ENCODE assay signal across 8 cellular contexts in genomic region chr13:111177803-111178389, GRCh38.
A peak's percentile ranks its signal among the peaks of the same experiment; 100 is the strongest.
DNase-seq lines count a peak whose midpoint lies in the region; ATAC-seq and TF ChIP-seq lines count a peak whose summit lies in the region.

No MANE protein-coding gene starts in this region.

- H3K4me3 ChIP-seq in CD8-positive, alpha-beta T cell (ENCODE audit: low read depth, low read length) = peak overlapping the region; percentile 17
- no peak overlapping the region for H3K4me3 ChIP-seq in gastroesophageal sphincter
- H3K4me3 ChIP-seq in psoas muscle = peak overlapping the region; percentile 3

- no peak for TF ChIP-seq POLR2A in gastroesophageal sphincter (IDR thresholded peaks at IDR 0.05)

- no peak for ATAC-seq in CD8-positive, alpha-beta T cell
- ATAC-seq in activated naive CD4-positive, alpha-beta T cell treated with anti-CD3 and anti-CD28 coated beads, Interleukin-2, amount 50 U/mL, for 72 hours = no peak
- ATAC-seq in gastroesophageal sphincter (no peak), psoas muscle (peak in 1 of 4 donors; percentile 20), GM21381 (IDR thresholded peaks at IDR 0.05; ENCODE audit: unreplicated experiment) (no peak), GM21367 (IDR thresholded peaks at IDR 0.05; ENCODE audit: unreplicated experiment) (no peak)

- no peaks in the 10 kb centered on the region for H3K9me3 Mint-ChIP-seq in CD8-positive, alpha-beta T cell
- peaks cover 4 to 16% of the 10 kb centered on the region in 2 donors for H3K9me3 Mint-ChIP-seq in activated naive CD4-positive, alpha-beta T cell treated with anti-CD3 and anti-CD28 coated beads, Interleukin-2, amount 50 U/mL, for 72 hours

- POLR2A ChIA-PET in CD8-positive, alpha-beta T cell (lab: Charles Lee) = interaction anchor here (1.3 to 1.6 kb wide), 3 partner anchors 9 to 12 kb away, joined by 3 to 8 read pairs (median 5); no protein-coding TSS in a partner anchor

- peak overlapping the region; percentile 73 for H3K4me3 Mint-ChIP-seq in CD8-positive, alpha-beta T cell

- H3K4me1 Mint-ChIP-seq in CD8-positive, alpha-beta T cell (ENCODE audit: low read depth) = peaks cover 85% of the 10 kb centered on the region

- intact Hi-C loops in CD8-positive, alpha-beta T cell (cut with DNase I, micrococcal nuclease) = no loop called here
- intact Hi-C loops in psoas muscle (cut with DNase I) = loop anchor here in 1 of 2 donors (5.0 kb wide), 1 partner anchor 39 kb away; no protein-coding TSS in a partner anchor

- no peak for TF ChIP-seq CTCF in CD8-positive, alpha-beta T cell (IDR thresholded peaks at IDR 0.05)
- TF ChIP-seq CTCF in gastroesophageal sphincter (IDR thresholded peaks at IDR 0.05) (no peak), psoas muscle (IDR thresholded peaks at IDR 0.05) (no peak)

- peaks cover 56% of the 10 kb centered on the region for H3K36me3 Mint-ChIP-seq in CD8-positive, alpha-beta T cell
- peaks cover 5 to 85% of the 10 kb centered on the region in 2 donors for H3K36me3 Mint-ChIP-seq in activated naive CD4-positive, alpha-beta T cell treated with anti-CD3 and anti-CD28 coated beads, Interleukin-2, amount 50 U/mL, for 72 hours

- H3K27me3 ChIP-seq in CD8-positive, alpha-beta T cell (ENCODE audit: insufficient read depth, low read length) = no peaks in the 10 kb centered on the region
- no peaks in the 10 kb centered on the region for H3K27me3 ChIP-seq in gastroesophageal sphincter
- no peaks in the 10 kb centered on the region for H3K27me3 ChIP-seq in psoas muscle (ENCODE audit: insufficient read depth in 3 of 3, low read length in 2 of 3)

- no peak for TF ChIP-seq EP300 in gastroesophageal sphincter (IDR thresholded peaks at IDR 0.05)

- H3K4me1 ChIP-seq in CD8-positive, alpha-beta T cell (ENCODE audit: insufficient read depth, low read length) = peaks cover 70% of the 10 kb centered on the region
- H3K4me1 ChIP-seq in gastroesophageal sphincter (peaks cover 0 to 63% (median 9%) of the 10 kb centered on the region in 3 donors), psoas muscle (peaks cover 86% of the 10 kb centered on the region)

- DNase-seq in CD8-positive, alpha-beta T cell = no peak
- no peak for DNase-seq in activated naive CD4-positive, alpha-beta T cell treated with anti-CD3 and anti-CD28 coated beads, Interleukin-2, amount 50 U/mL, for 72 hours (ENCODE audit: low spot score in 2 of 2)
- no peak for DNase-seq in psoas muscle
- no peak for DNase-seq in cerebellar nuclear complex (lab: John Stamatoyannopoulos, UW)
- no peak for DNase-seq in hippocampal formation (lab: John Stamatoyannopoulos, UW)

- WGBS in gastroesophageal sphincter (ENCODE audit: low coverage in 1 of 2), 2 donors = 78 to 80% methylated on average over 5 to 6 of the region's 6 CpGs
- WGBS in psoas muscle, 3 donors = 54 to 67% (median 61%) methylated on average over 6 of the region's 6 CpGs

- no peaks in the 10 kb centered on the region for H3K36me3 ChIP-seq in CD8-positive, alpha-beta T cell (ENCODE audit: insufficient read depth, low read length)
- H3K36me3 ChIP-seq in gastroesophageal sphincter = peaks cover 0 to 19% of the 10 kb centered on the region in 2 donors
- H3K36me3 ChIP-seq in psoas muscle (ENCODE audit: insufficient read depth in 1 of 2, low read depth in 1 of 2) = no peaks in the 10 kb centered on the region

- H3K27ac Mint-ChIP-seq in CD8-positive, alpha-beta T cell = peak overlapping the region; percentile 98
- H3K27ac Mint-ChIP-seq in activated naive CD4-positive, alpha-beta T cell treated with anti-CD3 and anti-CD28 coated beads, Interleukin-2, amount 50 U/mL, for 72 hours = peak overlapping the region; percentile 85

- CTCF ChIA-PET in CD8-positive, alpha-beta T cell (lab: Charles Lee) = interaction anchor here (0.5 kb wide), 1 partner anchor 110 kb away, joined by 3 read pairs; no protein-coding TSS in a partner anchor

- no peaks in the 10 kb centered on the region for H3K27me3 Mint-ChIP-seq in CD8-positive, alpha-beta T cell (ENCODE audit: low read depth)

- no peaks in the 10 kb centered on the region for H3K9me3 ChIP-seq in CD8-positive, alpha-beta T cell (ENCODE audit: low read length)
- H3K9me3 ChIP-seq in gastroesophageal sphincter (no peaks in the 10 kb centered on the region), psoas muscle (no peaks in the 10 kb centered on the region)

- peak overlapping the region; percentile 44 for H3K27ac ChIP-seq in CD8-positive, alpha-beta T cell (ENCODE audit: low read depth, low read length)
- peak overlapping the region in 3 of 4 donors; percentile 63 to 70 (median 67) for H3K27ac ChIP-seq in gastroesophageal sphincter
- H3K27ac ChIP-seq in psoas muscle = peak overlapping the region; percentile 77

Comparison
In these comparisons a context has a peak if more than half of its experiments do, and no peak if none do; other contexts are left out.
1. H3K4me3 ChIP-seq: peak in CD8-positive, alpha-beta T cell (single experiment) and psoas muscle (single experiment); none in gastroesophageal sphincter (0 of 2).
2. Peak in every context shown above with its lines, with median percentiles within 50 percentile points of each other: H3K27ac ChIP-seq.